7 cellular contexts compared by ENCODE assay signal in genomic region chr14:105607025-105607424, GRCh38.
A peak's percentile ranks its signal among the peaks of the same experiment; 100 is the strongest.
DNase-seq lines count a peak whose midpoint lies in the region; ATAC-seq and TF ChIP-seq lines count a peak whose summit lies in the region.
"Not testable (repeated sequence)": the region's sequence is repeated elsewhere in the genome, so short reads cannot be mapped to it uniquely, and the experiment has no call there.

No MANE protein-coding gene starts in this region.

- H3K27me3 ChIP-seq in BE2C; RWPE2 (ENCODE audit: insufficient read depth, poor library complexity, severe bottlenecking); spleen (replicated peaks in 1 of 7): not testable (repeated sequence)

- intact Hi-C loops in spleen (cut with DNase I; ENCODE audit: low total_unique reads), result not testable (repeated sequence)

- H3K4me1 ChIP-seq in BE2C; RWPE2 (ENCODE audit: insufficient read depth, poor library complexity, severe bottlenecking); spleen: not testable (repeated sequence)

- not testable (repeated sequence) for H3K4me3 Mint-ChIP-seq in osteocyte (ENCODE audit: unreplicated experiment)

- peaks cover 11% of the 10 kb centered on the region for H3K9me3 Mint-ChIP-seq in osteocyte (ENCODE audit: unreplicated experiment)

- TF ChIP-seq POLR2A in spleen (IDR thresholded peaks at IDR 0.05), result not testable (repeated sequence)

- not testable (repeated sequence) for H3K4me1 Mint-ChIP-seq in osteocyte (ENCODE audit: unreplicated experiment)

- not testable (repeated sequence) for H3K27ac ChIP-seq in RWPE2 (ENCODE audit: poor library complexity, severe bottlenecking); coronary artery; spleen

- not testable (repeated sequence) for H3K27me3 Mint-ChIP-seq in osteocyte (ENCODE audit: unreplicated experiment)

- DNase-seq in BE2C (peak; percentile 4), RWPE2 (ENCODE audit: low spot score) (peak; percentile 69), coronary artery (ENCODE audit: low spot score) (peak; percentile 21), left lobe of liver (ENCODE audit: low spot score) (peak; percentile 24), osteocyte (ENCODE audit: extremely low spot score, unreplicated experiment) (peak; percentile 76), spleen (peak; percentile 39)
- peak; percentile 50 for DNase-seq in activated effector memory CD4-positive, alpha-beta T cell treated with anti-CD3 and anti-CD28 coated beads, Interleukin-2, amount 50 U/mL, for 16 hours

- not testable (repeated sequence) for H3K27ac Mint-ChIP-seq in osteocyte (ENCODE audit: unreplicated experiment)

- H3K4me3 ChIP-seq in BE2C (ENCODE audit: low read depth, low read length); RWPE2 (ENCODE audit: severe bottlenecking); coronary artery; spleen: not testable (repeated sequence)

- 75 to 92% (median 79%) methylated on average over 9 to 15 of the region's 16 CpGs for WGBS in spleen, 5 donors

- H3K36me3 ChIP-seq in BE2C; RWPE2 (ENCODE audit: low read depth); spleen: not testable (repeated sequence)

- not testable (repeated sequence) for TF ChIP-seq CTCF in BE2C (IDR thresholded peaks at IDR 0.05; ENCODE audit: low read depth, low read length); RWPE2 (IDR thresholded peaks at IDR 0.05; ENCODE audit: poor library complexity, severe bottlenecking); coronary artery (IDR thresholded peaks at IDR 0.05); osteocyte (IDR thresholded peaks at IDR 0.05); spleen (IDR thresholded peaks at IDR 0.05 in 8 of 11, conservative IDR thresholded peaks at IDR 0.05 in 3 of 11)

- not testable (repeated sequence) for H3K9me3 ChIP-seq in BE2C; RWPE2 (ENCODE audit: severe bottlenecking); spleen

- H3K36me3 Mint-ChIP-seq in osteocyte (ENCODE audit: unreplicated experiment), result not testable (repeated sequence)

- ATAC-seq in RWPE2 (ENCODE audit: low read depth); left lobe of liver: not testable (repeated sequence)

Comparison
In these comparisons a context has a peak if more than half of its experiments do, and no peak if none do; other contexts are left out.
1. DNase-seq: peak in every context shown above with its lines; median percentile 76 in osteocyte; 69 in RWPE2; 50 in activated effector memory CD4-positive, alpha-beta T cell treated with anti-CD3 and anti-CD28 coated beads, Interleukin-2, amount 50 U/mL, for 16 hours; 39 in spleen; 24 in left lobe of liver; 21 in coronary artery; 4 in BE2C.